22 cellular contexts compared by ENCODE assay signal in genomic region chr1:92822907-92823306, GRCh38. TPM values are rescaled to one million over a fixed set of nuclear protein-coding genes. Genes with fewer than 3 reads are reported as not detected.
DNase-seq lines count a peak whose midpoint lies in the region; ATAC-seq and TF ChIP-seq lines count a peak whose summit lies in the region.
"Had no signal": no experiment of that assay in that cellular context is flagged by ENCODE, and none has a peak within 500 bp of the region (broad histone marks: within the 10 kb centered on the region; RNA-seq: fewer than 3 reads in every experiment).

No MANE protein-coding gene starts in this region.

- H3K4me3 Mint-ChIP-seq in neural progenitor cell (no peak overlapping the region), T-cell (no peak overlapping the region)
- H3K4me3 Mint-ChIP-seq: effector memory CD8-positive, alpha-beta T cell; stimulated activated naive CD8-positive, alpha-beta T cell treated with anti-CD3 and anti-CD28 coated beads, Interleukin-15, amount 100 ng/mL, for 72 hours had no signal

- H3K36me3 Mint-ChIP-seq in neural progenitor cell: no peaks in the 10 kb centered on the region
- H3K36me3 Mint-ChIP-seq in T-cell: no peaks in the 10 kb centered on the region

- H3F3A ChIP-seq in PC-9 (ENCODE audit: insufficient read depth, low read depth): peaks cover 32% of the 10 kb centered on the region
- H3F3A ChIP-seq in neural progenitor cell (ENCODE audit: low read depth): no peaks in the 10 kb centered on the region

- BruUV-seq in PC-9 (replicated peaks; lab: Mats Ljungman, UMichigan): no TSS peak

- H3K9me3 ChIP-seq in PC-9 (ENCODE audit: insufficient read depth, low read depth) (no peaks in the 10 kb centered on the region), neural progenitor cell (ENCODE audit: low read depth) (no peaks in the 10 kb centered on the region)
- H3K9me3 ChIP-seq: breast epithelium, gastrocnemius medialis, mucosa of descending colon, ovary, Peyer's patch had no signal

- H3K79me2 ChIP-seq in PC-9 (ENCODE audit: low read depth): no peaks in the 10 kb centered on the region
- no peaks in the 10 kb centered on the region for H3K79me2 ChIP-seq in neural progenitor cell (ENCODE audit: low read depth)

- H3K27ac ChIP-seq in PC-9 (peak overlapping the region; percentile 34; the same call in 1 of the 2 replicates), neural progenitor cell (no peak overlapping the region)
- H3K27ac ChIP-seq: breast epithelium, C4-2B, gastrocnemius medialis, HL-60, ovary, Peyer's patch had no signal

- H3K9me3 Mint-ChIP-seq in neural progenitor cell (no peaks in the 10 kb centered on the region), T-cell (no peaks in the 10 kb centered on the region)
- H3K9me3 Mint-ChIP-seq: effector memory CD8-positive, alpha-beta T cell; stimulated activated naive CD8-positive, alpha-beta T cell treated with anti-CD3 and anti-CD28 coated beads, Interleukin-15, amount 100 ng/mL, for 72 hours had no signal

- POLR2A ChIA-PET in PC-9 (lab: Charles Lee; ENCODE audit: unreplicated experiment) (interaction anchor here (0.7 kb wide), 3 partner anchors 54 to 525 kb away, joined by 3 to 8 read pairs (median 5); no protein-coding TSS in a partner anchor), T-cell (lab: Charles Lee) (no interaction called here)

- peak; percentile 40 for DNase-seq in ELR (ENCODE audit: low read depth)
- DNase-seq in PC-9: peak; percentile 83 to 93
- peak; percentile 79 for DNase-seq in fibroblast of pulmonary artery (ENCODE audit: low read depth)
- DNase-seq in neural progenitor cell (ENCODE audit: low spot score): peak; percentile 7
- DNase-seq in T-cell: no peak
- no peak for DNase-seq in DMS79 (lab: John Stamatoyannopoulos, UW)
- no peak for DNase-seq in stimulated activated CD8-positive, alpha-beta memory T cell treated with anti-CD3 and anti-CD28 coated beads, Interleukin-4, amount 100 ng/mL, for 48 hours
- DNase-seq: activated CD8-positive, alpha-beta memory T cell treated with anti-CD3 and anti-CD28 coated beads, Interleukin-2, amount 50 U/mL, for 48 hours; activated naive CD4-positive, alpha-beta T cell treated with Interleukin-2 at 50 U/mL for 16 hours; effector memory CD8-positive, alpha-beta T cell; gastrocnemius medialis; mucosa of descending colon; NCI-H1930; NCI-H69; ovary; Peyer's patch; stimulated activated naive CD8-positive, alpha-beta T cell treated with anti-CD3 and anti-CD28 coated beads, Interleukin-15, amount 100 ng/mL, for 72 hours; T-helper 1 cell had no signal

- H4K20me1 ChIP-seq in PC-9 (ENCODE audit: insufficient read depth): no peaks in the 10 kb centered on the region
- H4K20me1 ChIP-seq in neural progenitor cell (ENCODE audit: low read depth): no peaks in the 10 kb centered on the region

- H2AFZ ChIP-seq in PC-9 (no peak overlapping the region), neural progenitor cell (replicated peaks) (no peak overlapping the region)

- H3K27me3 Mint-ChIP-seq in neural progenitor cell (ENCODE audit: insufficient read depth, low read depth) (peaks cover 6% of the 10 kb centered on the region), T-cell (peaks cover 0 to 4% of the 10 kb centered on the region in 2 donors)

- H3K4me1 Mint-ChIP-seq in neural progenitor cell (peaks cover 3% of the 10 kb centered on the region), T-cell (no peaks in the 10 kb centered on the region)
- H3K4me1 Mint-ChIP-seq: stimulated activated naive CD8-positive, alpha-beta T cell treated with anti-CD3 and anti-CD28 coated beads, Interleukin-15, amount 100 ng/mL, for 72 hours had no signal

- no peaks in the 10 kb centered on the region for H3K36me3 ChIP-seq in PC-9 (ENCODE audit: low read depth)
- no peaks in the 10 kb centered on the region for H3K36me3 ChIP-seq in neural progenitor cell
- H3K36me3 ChIP-seq: breast epithelium, gastrocnemius medialis, ovary, Peyer's patch had no signal

- intact Hi-C loops in PC-9 (cut with micrococcal nuclease; ENCODE audit: unreplicated experiment): no loop called here

- no peak; the same call in 1 of the 2 replicates for TF ChIP-seq CTCF in PC-9 (conservative IDR thresholded peaks at IDR 0.05)
- TF ChIP-seq CTCF in fibroblast of pulmonary artery (IDR thresholded peaks at IDR 0.05; ENCODE audit: low read length, missing control alignments): no peak
- no peak for TF ChIP-seq CTCF in neural progenitor cell (IDR thresholded peaks at IDR 0.05)

- ATAC-seq in T-cell (replicated peaks in 1 of 4) (no peak), HG03097 (IDR thresholded peaks at IDR 0.05; ENCODE audit: low FRiP score, unreplicated experiment) (no peak)
- ATAC-seq: effector memory CD8-positive, alpha-beta T cell; gastrocnemius medialis; mucosa of descending colon; stimulated activated naive CD8-positive, alpha-beta T cell treated with anti-CD3 and anti-CD28 coated beads, Interleukin-15, amount 100 ng/mL, for 72 hours had no signal

- CTCF ChIA-PET in PC-9 (lab: Charles Lee): interaction anchor here (0.9 kb wide), 1 partner anchor 9 kb away, joined by 4 read pairs; the partner anchor contains the start of gene RPL5
- CTCF ChIA-PET in T-cell (lab: Charles Lee): no interaction called here

- H3K4me1 ChIP-seq in PC-9 (replicated peaks; ENCODE audit: insufficient read depth) (peaks cover 25% of the 10 kb centered on the region), neural progenitor cell (no peaks in the 10 kb centered on the region)
- H3K4me1 ChIP-seq: breast epithelium, gastrocnemius medialis had no signal

- H3K4me2 ChIP-seq in PC-9 (0 out of 2 replicates have a peak overlapping the region, but pooled peaks have one; percentile 20), neural progenitor cell (no peak overlapping the region)

- H3K27me3 ChIP-seq in PC-9 (ENCODE audit: insufficient read depth, low read depth): no peaks in the 10 kb centered on the region
- no peaks in the 10 kb centered on the region for H3K27me3 ChIP-seq in neural progenitor cell
- H3K27me3 ChIP-seq: breast epithelium, gastrocnemius medialis, ovary, Peyer's patch had no signal

- H3K9ac ChIP-seq in neural progenitor cell: no peak overlapping the region

- no peak overlapping the region for H3K4me3 ChIP-seq in PC-9
- H3K4me3 ChIP-seq in fibroblast of pulmonary artery (replicated peaks; ENCODE audit: low read depth, low read length): no peak overlapping the region
- no peak overlapping the region for H3K4me3 ChIP-seq in neural progenitor cell
- H3K4me3 ChIP-seq: breast epithelium, gastrocnemius medialis, mucosa of descending colon, ovary, Peyer's patch had no signal

- H3K27ac Mint-ChIP-seq in neural progenitor cell: peak overlapping the region; percentile 29
- H3K27ac Mint-ChIP-seq in T-cell: no peak overlapping the region
- H3K27ac Mint-ChIP-seq: effector memory CD8-positive, alpha-beta T cell; stimulated activated naive CD8-positive, alpha-beta T cell treated with anti-CD3 and anti-CD28 coated beads, Interleukin-15, amount 100 ng/mL, for 72 hours had no signal

- no peaks in the 10 kb centered on the region for H3K9me2 ChIP-seq in PC-9 (ENCODE audit: insufficient read depth)

RNA-seq across cellular contexts. Expression of gene RPL5, which starts 8.9 kb away (rescaled TPM):
- 1,021 and 1,050 TPM in 2 replicates for total RNA-seq in PC-9 (2021)
- total RNA-seq in neural progenitor cell (ENCODE audit: low replicate concordance): 3,057 and 3,732 TPM in 2 replicates
- total RNA-seq in T-cell: 1,000 to 10,000 TPM; 1,327 to 1,558 (median 1,433) TPM

RNA-seq across cellular contexts. Expression of gene EVI5, which starts 38.0 kb away (rescaled TPM):
- total RNA-seq in PC-9 (2021) (32.0 and 33.9 TPM in 2 replicates), neural progenitor cell (ENCODE audit: low replicate concordance) (13.7 TPM in 2 replicates), T-cell (1 to 10 TPM; 1.5 to 2.4 (median 2.0) TPM)

Comparison
In these comparisons a context has a peak if more than half of its experiments do, and no peak if none do; other contexts are left out.
1. DNase-seq: peak in ELR (single experiment), PC-9 (2 of 2), fibroblast of pulmonary artery (single experiment) and neural progenitor cell (single experiment); none in T-cell (0 of 34), DMS79 (single experiment) and stimulated activated CD8-positive, alpha-beta memory T cell treated with anti-CD3 and anti-CD28 coated beads, Interleukin-4, amount 100 ng/mL, for 48 hours (single experiment).